In the genomic region with DNA sequence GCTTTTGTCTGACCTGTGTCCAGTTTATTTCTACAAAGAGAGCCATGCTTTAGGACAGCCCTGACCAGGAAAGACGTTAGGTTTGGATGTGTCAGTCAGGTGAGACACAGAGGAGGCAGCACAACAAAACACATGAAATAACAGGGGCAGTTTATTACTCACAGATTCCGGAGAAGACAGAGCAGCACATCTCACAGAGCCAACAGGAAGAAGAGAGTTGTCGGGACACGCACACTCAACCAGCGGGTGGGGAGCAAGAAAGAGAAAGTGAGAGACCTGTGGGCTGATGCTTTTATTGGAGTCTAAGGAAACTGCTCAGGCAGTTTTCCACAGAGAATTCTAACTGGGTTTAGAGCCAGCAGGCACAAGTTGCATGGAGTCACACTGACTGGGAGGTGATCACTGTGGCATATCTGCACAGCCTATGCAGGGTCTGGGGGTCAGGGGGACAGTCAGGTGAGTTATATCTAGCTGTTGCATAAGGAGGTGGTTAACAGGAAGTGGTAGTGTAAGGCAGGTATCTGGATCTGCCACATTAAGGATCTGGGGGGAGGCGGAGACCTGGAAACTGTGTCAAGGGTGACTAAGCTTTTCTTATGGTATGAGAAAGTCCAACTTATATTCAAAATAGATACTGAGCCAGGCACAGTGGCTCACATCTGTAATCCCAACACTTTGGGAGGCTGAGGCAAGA, we compare ENCODE assay signal across 22 cellular contexts. TPM values are rescaled to one million over a fixed set of nuclear protein-coding genes. Genes with fewer than 3 reads are reported as not detected.
A peak's percentile ranks its signal among the peaks of the same experiment; 100 is the strongest.
DNase-seq lines count a peak whose midpoint lies in the region; ATAC-seq and TF ChIP-seq lines count a peak whose summit lies in the region.
"Had no signal": no experiment of that assay in that cellular context is flagged by ENCODE, and none has a peak within 500 bp of the region (broad histone marks: within the 10 kb centered on the region; RNA-seq: fewer than 3 reads in every experiment).

No MANE protein-coding gene starts in this region.

- H3K36me3 ChIP-seq in GM23338 (ENCODE audit: insufficient read depth) (no peaks in the 10 kb centered on the region), PC-9 (ENCODE audit: low read depth) (no peaks in the 10 kb centered on the region), lung (ENCODE audit: control insufficient read depth in 2 of 2, insufficient read depth in 2 of 2, low read length in 2 of 2) (no peaks in the 10 kb centered on the region)
- H3K36me3 ChIP-seq: BLaER1 treated with 17β-estradiol and CSF1 and Interleukin-3, amounts not matched to agents 10 nM and 100 nM; lower lobe of right lung; suprapubic skin had no signal

- no peak for DNase-seq in GM23338 (ENCODE audit: low spot score)
- DNase-seq in PC-9, result no peak
- DNase-seq in cardiac fibroblast (ENCODE audit: low read depth in 2 of 2), result peak; percentile 10 to 55
- DNase-seq in lung (ENCODE audit: low spot score), result peak; percentile 9
- no peak for DNase-seq in NCI-H345 treated with DMSO at 0.1 percent for 48 hours (lab: John Stamatoyannopoulos, UW; ENCODE audit: unreplicated experiment)
- DNase-seq: activated CD4-positive, alpha-beta T cell treated with anti-CD3 and anti-CD28 coated beads for 1 hour; activated CD8-positive, alpha-beta memory T cell treated with anti-CD3 and anti-CD28 coated beads, Interleukin-2, amount 50 U/mL, for 48 hours; activated naive CD4-positive, alpha-beta T cell; DMS79; lower lobe of right lung; NCI-H2081 treated with DMSO at 0.1 percent for 48 hours; NCI-H69; T-cell had no signal

- no peaks in the 10 kb centered on the region for H3K79me2 ChIP-seq in GM23338 (replicated peaks; ENCODE audit: insufficient read depth)
- H3K79me2 ChIP-seq in PC-9 (ENCODE audit: low read depth), result no peaks in the 10 kb centered on the region

- H3K36me3 Mint-ChIP-seq in GM23338 (ENCODE audit: low read depth), result no peaks in the 10 kb centered on the region
- no peaks in the 10 kb centered on the region for H3K36me3 Mint-ChIP-seq in stimulated activated memory B cell treated with anti-CD40 and anti-IgM and Interleukin-4, amounts not matched to agents 10 μg/mL and 1 μg/mL and 100 μg/mL, for 72 hours
- H3K36me3 Mint-ChIP-seq: T-cell had no signal

- H3K9me2 ChIP-seq in GM23338 (ENCODE audit: insufficient read depth) (no peaks in the 10 kb centered on the region), PC-9 (ENCODE audit: insufficient read depth) (no peaks in the 10 kb centered on the region)

- H3K27me3 Mint-ChIP-seq in GM23338 (ENCODE audit: insufficient read depth, low read depth, poor library complexity), result peaks cover 5% of the 10 kb centered on the region
- peaks cover 20% of the 10 kb centered on the region for H3K27me3 Mint-ChIP-seq in stimulated activated memory B cell treated with anti-CD40 and anti-IgM and Interleukin-4, amounts not matched to agents 10 μg/mL and 1 μg/mL and 100 μg/mL, for 72 hours

- intact Hi-C loops in PC-9 (cut with micrococcal nuclease; ENCODE audit: unreplicated experiment), result no loop called here

- no peaks in the 10 kb centered on the region for H3F3A ChIP-seq in GM23338 (replicated peaks; ENCODE audit: low read depth)
- H3F3A ChIP-seq in PC-9 (ENCODE audit: insufficient read depth, low read depth), result peaks cover 46% of the 10 kb centered on the region

- H2AFZ ChIP-seq in GM23338 (peak overlapping the region; percentile 74; the same call in 1 of the 2 replicates), PC-9 (peak overlapping the region; percentile 36)

- no peaks in the 10 kb centered on the region for H3K9me3 ChIP-seq in PC-9 (ENCODE audit: insufficient read depth, low read depth)
- peaks cover 0 to 6% of the 10 kb centered on the region in 2 donors for H3K9me3 ChIP-seq in lung (ENCODE audit: control insufficient read depth in 2 of 2, insufficient read depth in 1 of 2, low read length in 1 of 2)
- H3K9me3 ChIP-seq: lower lobe of right lung, suprapubic skin had no signal

- no peak overlapping the region for H3K4me3 Mint-ChIP-seq in GM23338
- no peak overlapping the region for H3K4me3 Mint-ChIP-seq in stimulated activated memory B cell treated with anti-CD40 and anti-IgM and Interleukin-4, amounts not matched to agents 10 μg/mL and 1 μg/mL and 100 μg/mL, for 72 hours
- H3K4me3 Mint-ChIP-seq: nephron, T-cell had no signal

- 56 to 73% methylated on average over 6 of the region's 6 CpGs for WGBS in lung, 2 donors

- BruUV-seq in PC-9 (replicated peaks; lab: Mats Ljungman, UMichigan), result no TSS peak

- H3K4me2 ChIP-seq in GM23338 (no peak overlapping the region), PC-9 (peak overlapping the region; percentile 46)

- peaks cover 11% of the 10 kb centered on the region; the same call in 2 of the 3 replicates for H3K9me3 Mint-ChIP-seq in GM23338
- H3K9me3 Mint-ChIP-seq in stimulated activated memory B cell treated with anti-CD40 and anti-IgM and Interleukin-4, amounts not matched to agents 10 μg/mL and 1 μg/mL and 100 μg/mL, for 72 hours, result peaks cover 22% of the 10 kb centered on the region
- H3K9me3 Mint-ChIP-seq: nephron had no signal

- H3K4me1 ChIP-seq in GM23338 (ENCODE audit: insufficient read depth) (no peaks in the 10 kb centered on the region), PC-9 (replicated peaks; ENCODE audit: insufficient read depth) (peaks cover 30% of the 10 kb centered on the region), lung (ENCODE audit: control insufficient read depth in 2 of 2, insufficient read depth in 2 of 2, low read length in 2 of 2) (no peaks in the 10 kb centered on the region)
- H3K4me1 ChIP-seq: lower lobe of right lung, suprapubic skin had no signal

- CTCF ChIA-PET in PC-9 (lab: Charles Lee), result no interaction called here

- no peak overlapping the region for H3K27ac ChIP-seq in GM23338 (ENCODE audit: low read depth)
- H3K27ac ChIP-seq in PC-9, result peak overlapping the region; percentile 35; the same call in 1 of the 2 replicates
- H3K27ac ChIP-seq in lung (ENCODE audit: low read depth in 1 of 2, low read length in 1 of 2), result no peak overlapping the region
- H3K27ac ChIP-seq: BLaER1 treated with 17β-estradiol and CSF1 and Interleukin-3, amounts not matched to agents 10 nM and 100 nM; lower lobe of right lung; suprapubic skin had no signal

- H3K27me3 ChIP-seq in GM23338 (ENCODE audit: insufficient read depth) (no peaks in the 10 kb centered on the region), PC-9 (ENCODE audit: insufficient read depth, low read depth) (no peaks in the 10 kb centered on the region), lung (ENCODE audit: control insufficient read depth, insufficient read depth) (no peaks in the 10 kb centered on the region)
- H3K27me3 ChIP-seq: BLaER1 treated with 17β-estradiol and CSF1 and Interleukin-3, amounts not matched to agents 10 nM and 100 nM; suprapubic skin had no signal

- H3K4me1 Mint-ChIP-seq in GM23338, result no peaks in the 10 kb centered on the region
- H3K4me1 Mint-ChIP-seq in stimulated activated memory B cell treated with anti-CD40 and anti-IgM and Interleukin-4, amounts not matched to agents 10 μg/mL and 1 μg/mL and 100 μg/mL, for 72 hours, result no peaks in the 10 kb centered on the region
- H3K4me1 Mint-ChIP-seq: nephron, T-cell had no signal

- ATAC-seq in GM23338 (no peak), lung (ENCODE audit: insufficient read depth, low FRiP score) (no peak), GM21528 (IDR thresholded peaks at IDR 0.05; ENCODE audit: low FRiP score, unreplicated experiment) (no peak)
- ATAC-seq in stimulated activated memory B cell treated with anti-CD40 and anti-IgM and Interleukin-4, amounts not matched to agents 10 μg/mL and 1 μg/mL and 100 μg/mL, for 72 hours, result no peak
- ATAC-seq: lower lobe of right lung, Panc1, T-cell had no signal

- POLR2A ChIA-PET in PC-9 (lab: Charles Lee; ENCODE audit: unreplicated experiment), result interaction anchor here (0.7 kb wide), 1 partner anchor 311 kb away, joined by 7 read pairs; no protein-coding TSS in a partner anchor

- no peak for TF ChIP-seq CTCF in GM23338 (conservative IDR thresholded peaks at IDR 0.05; ENCODE audit: low read depth in 2 of 2)
- no peak for TF ChIP-seq CTCF in PC-9 (conservative IDR thresholded peaks at IDR 0.05)
- no peak for TF ChIP-seq CTCF in cardiac fibroblast (IDR thresholded peaks at IDR 0.05; ENCODE audit: low read depth, low read length)
- TF ChIP-seq CTCF in lung (IDR thresholded peaks at IDR 0.05; ENCODE audit: control extremely low read depth, extremely low read depth), result no peak

- no peak overlapping the region for H3K27ac Mint-ChIP-seq in GM23338
- H3K27ac Mint-ChIP-seq in stimulated activated memory B cell treated with anti-CD40 and anti-IgM and Interleukin-4, amounts not matched to agents 10 μg/mL and 1 μg/mL and 100 μg/mL, for 72 hours, result no peak overlapping the region
- H3K27ac Mint-ChIP-seq: nephron, T-cell had no signal

- H3K4me3 ChIP-seq in GM23338 (no peak overlapping the region), PC-9 (no peak overlapping the region), cardiac fibroblast (replicated peaks in 1 of 2; ENCODE audit: low read depth in 2 of 2, low read length in 2 of 2) (no peak overlapping the region), lung (no peak overlapping the region)
- H3K4me3 ChIP-seq: BLaER1 treated with 17β-estradiol and CSF1 and Interleukin-3, amounts not matched to agents 10 nM and 100 nM; lower lobe of right lung; suprapubic skin had no signal

- H4K20me1 ChIP-seq in GM23338 (replicated peaks; ENCODE audit: insufficient read depth), result no peaks in the 10 kb centered on the region
- no peaks in the 10 kb centered on the region for H4K20me1 ChIP-seq in PC-9 (ENCODE audit: insufficient read depth)
- H4K20me1 ChIP-seq: BLaER1 treated with 17β-estradiol and CSF1 and Interleukin-3, amounts not matched to agents 10 nM and 100 nM had no signal

TF ChIP-seq in GM23338, 12 proteins besides CTCF, POLR2A, EP300 and RAD21 (continues in another document):
- no peak for TF ChIP-seq ZNF331 (CRISPR knock-in tag; IDR thresholded peaks at IDR 0.05; ENCODE audit: low read depth)
- TF ChIP-seq STAT1 (IDR thresholded peaks at IDR 0.05; ENCODE audit: unreplicated experiment), result no peak
- TF ChIP-seq EZH2 (IDR thresholded peaks at IDR 0.05; ENCODE audit: low read depth, unreplicated experiment), result no peak

RNA-seq across cellular contexts. Expression of a gene that starts 24.1 kb away (rescaled TPM):
- not detected in 2 replicates for total RNA-seq in GM23338 (2014; rRNA removed; shearing (Covaris generic))
- not detected in 2 replicates for polyA plus RNA-seq in GM23338 (2016; fragmentation: Nextera tagmentation; extraction: Ambion mirVana)
- total RNA-seq in PC-9 (2021), result not detected in 2 replicates
- total RNA-seq in lung, result not detected
- polyA plus RNA-seq in lung, result not detected
- total RNA-seq: dermis microvascular lymphatic vessel endothelial cell, fibroblast of lung, renal cortical epithelial cell, T-cell had no signal
- polyA plus RNA-seq: fibroblast of lung had no signal

RNA-seq across cellular contexts. Expression of a gene that starts 53.3 kb away (rescaled TPM):
- total RNA-seq in GM23338 (2014; rRNA removed; shearing (Covaris generic)), result 10.5 and 10.6 TPM in 2 replicates
- 4.6 and 6.9 TPM in 2 replicates for polyA plus RNA-seq in GM23338 (2016; fragmentation: Nextera tagmentation; extraction: Ambion mirVana)
- total RNA-seq in PC-9 (2021), result 6.3 and 11.3 TPM in 2 replicates
- 10 to 100 TPM in 1 of 2 donors, 1 to 10 TPM in 1; 9.8 to 12.7 TPM for total RNA-seq in lung
- 1 to 10 TPM; 3.0 to 4.0 TPM for polyA plus RNA-seq in lung

RNA-seq across cellular contexts. Expression of a gene that starts 59.7 kb away (rescaled TPM):
- not detected in 2 replicates for total RNA-seq in GM23338 (2014; rRNA removed; shearing (Covaris generic))
- polyA plus RNA-seq in GM23338 (2016; fragmentation: Nextera tagmentation; extraction: Ambion mirVana) (not detected in 2 replicates), lung (not detected)
- total RNA-seq in PC-9 (2021) (not detected in 2 replicates), lung (not detected)
- total RNA-seq: lower lobe of right lung, suprapubic skin, T-cell had no signal

Comparison
In these comparisons a context has a peak if more than half of its experiments do, and no peak if none do; other contexts are left out.
1. DNase-seq: peak in cardiac fibroblast (2 of 2) and lung (single experiment); none in GM23338 (single experiment), PC-9 (0 of 2) and NCI-H345 treated with DMSO at 0.1 percent for 48 hours (single experiment).